1 cellular context compared by ENCODE assay signal in genomic region chr16:11719171-11719570, GRCh38.
TF ChIP-seq lines count a peak whose summit lies in the region.

No MANE protein-coding gene starts in this region.

TF ChIP-seq in GM12878, 131 proteins besides CTCF, POLR2A, EP300 and RAD21:
- TF ChIP-seq SMARCA5 (IDR thresholded peaks at IDR 0.05): no peak
- TF ChIP-seq CBFB (IDR thresholded peaks at IDR 0.05; ENCODE audit: low read depth): no peak
- TF ChIP-seq PAX5 (IDR thresholded peaks at IDR 0.05; ENCODE audit: borderline replicate concordance, low read depth, low read length): no peak
- no peak for TF ChIP-seq KLF5 (IDR thresholded peaks at IDR 0.05; ENCODE audit: partially characterized antibody)
- TF ChIP-seq FOXK2 (IDR thresholded peaks at IDR 0.05): no peak
- TF ChIP-seq TCF3 (IDR thresholded peaks at IDR 0.05; ENCODE audit: borderline replicate concordance, insufficient read depth, low read depth, low read length): no peak
- no peak for TF ChIP-seq TBL1XR1 (IDR thresholded peaks at IDR 0.05; ENCODE audit: low read depth, low read length)
- no peak for TF ChIP-seq IKZF1 (conservative IDR thresholded peaks at IDR 0.05)
- TF ChIP-seq ZBTB4 (CRISPR knock-in tag; IDR thresholded peaks at IDR 0.05): no peak
- TF ChIP-seq ETV6 (conservative IDR thresholded peaks at IDR 0.05 in 1 of 2, IDR thresholded peaks at IDR 0.05 in 1 of 2; ENCODE audit: borderline replicate concordance in 1 of 2, low read depth in 1 of 2): no peak
